1 cellular context compared by ENCODE assay signal in the genomic region with DNA sequence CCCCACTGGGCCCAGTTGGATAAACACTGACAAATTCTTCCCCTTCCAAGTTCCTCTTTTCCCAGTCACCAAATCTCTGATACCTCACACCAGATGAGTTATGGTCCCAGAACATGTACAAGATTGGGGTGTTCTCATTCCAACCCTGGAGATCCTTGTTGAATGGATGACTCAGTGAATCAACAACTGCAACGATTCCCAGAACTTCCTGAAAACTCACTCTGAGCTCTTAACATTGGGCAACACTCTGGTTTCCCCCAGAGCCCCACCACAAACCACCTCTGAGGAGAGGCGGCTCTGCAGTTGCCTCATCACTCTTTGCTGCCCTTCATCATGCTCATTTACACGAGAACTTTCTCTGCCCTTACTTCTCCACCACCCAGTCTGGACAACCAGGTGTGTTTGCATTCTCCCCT.
TF ChIP-seq lines count a peak whose summit lies in the region.

No MANE protein-coding gene starts in this region.

TF ChIP-seq in K562, 482 proteins besides CTCF, POLR2A, EP300 and RAD21 (continued from another document):
- TF ChIP-seq, protein P1, sequence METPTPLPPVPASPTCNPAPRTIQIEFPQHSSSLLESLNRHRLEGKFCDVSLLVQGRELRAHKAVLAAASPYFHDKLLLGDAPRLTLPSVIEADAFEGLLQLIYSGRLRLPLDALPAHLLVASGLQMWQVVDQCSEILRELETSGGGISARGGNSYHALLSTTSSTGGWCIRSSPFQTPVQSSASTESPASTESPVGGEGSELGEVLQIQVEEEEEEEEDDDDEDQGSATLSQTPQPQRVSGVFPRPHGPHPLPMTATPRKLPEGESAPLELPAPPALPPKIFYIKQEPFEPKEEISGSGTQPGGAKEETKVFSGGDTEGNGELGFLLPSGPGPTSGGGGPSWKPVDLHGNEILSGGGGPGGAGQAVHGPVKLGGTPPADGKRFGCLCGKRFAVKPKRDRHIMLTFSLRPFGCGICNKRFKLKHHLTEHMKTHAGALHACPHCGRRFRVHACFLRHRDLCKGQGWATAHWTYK (CRISPR knock-in tag; IDR thresholded peaks at IDR 0.05), result no peak
- TF ChIP-seq SMARCA5 (IDR thresholded peaks at IDR 0.05), result no peak
- peak; percentile 60; the same call in 1 of the 2 replicates for TF ChIP-seq ESRRA (IDR thresholded peaks at IDR 0.05; ENCODE audit: borderline replicate concordance, low read depth)
- TF ChIP-seq NR2C1 (IDR thresholded peaks at IDR 0.05), result no peak
- TF ChIP-seq NR2C1 (tag; IDR thresholded peaks at IDR 0.05), result no peak
- TF ChIP-seq NR2F6 (CRISPR knock-in tag; IDR thresholded peaks at IDR 0.05), result no peak
- TF ChIP-seq, protein P2, sequence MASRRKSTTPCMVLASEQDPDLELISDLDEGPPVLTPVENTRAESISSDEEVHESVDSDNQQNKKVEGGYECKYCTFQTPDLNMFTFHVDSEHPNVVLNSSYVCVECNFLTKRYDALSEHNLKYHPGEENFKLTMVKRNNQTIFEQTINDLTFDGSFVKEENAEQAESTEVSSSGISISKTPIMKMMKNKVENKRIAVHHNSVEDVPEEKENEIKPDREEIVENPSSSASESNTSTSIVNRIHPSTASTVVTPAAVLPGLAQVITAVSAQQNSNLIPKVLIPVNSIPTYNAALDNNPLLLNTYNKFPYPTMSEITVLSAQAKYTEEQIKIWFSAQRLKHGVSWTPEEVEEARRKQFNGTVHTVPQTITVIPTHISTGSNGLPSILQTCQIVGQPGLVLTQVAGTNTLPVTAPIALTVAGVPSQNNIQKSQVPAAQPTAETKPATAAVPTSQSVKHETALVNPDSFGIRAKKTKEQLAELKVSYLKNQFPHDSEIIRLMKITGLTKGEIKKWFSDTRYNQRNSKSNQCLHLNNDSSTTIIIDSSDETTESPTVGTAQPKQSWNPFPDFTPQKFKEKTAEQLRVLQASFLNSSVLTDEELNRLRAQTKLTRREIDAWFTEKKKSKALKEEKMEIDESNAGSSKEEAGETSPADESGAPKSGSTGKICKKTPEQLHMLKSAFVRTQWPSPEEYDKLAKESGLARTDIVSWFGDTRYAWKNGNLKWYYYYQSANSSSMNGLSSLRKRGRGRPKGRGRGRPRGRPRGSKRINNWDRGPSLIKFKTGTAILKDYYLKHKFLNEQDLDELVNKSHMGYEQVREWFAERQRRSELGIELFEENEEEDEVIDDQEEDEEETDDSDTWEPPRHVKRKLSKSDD (conservative IDR thresholded peaks at IDR 0.05; ENCODE audit: low read length), result no peak
- TF ChIP-seq TFAM (CRISPR knock-in tag; conservative IDR thresholded peaks at IDR 0.05), result no peak
- TF ChIP-seq TAF15 (IDR thresholded peaks at IDR 0.05; ENCODE audit: low read depth, low read length), result no peak
- 0 out of 4 replicates have a peak, but pooled peaks of 1 of the 2 experiments have one; percentile 17 for TF ChIP-seq NRF1 (conservative IDR thresholded peaks at IDR 0.05 in 1 of 2, IDR thresholded peaks at IDR 0.05 in 1 of 2)
- TF ChIP-seq, protein P3, sequence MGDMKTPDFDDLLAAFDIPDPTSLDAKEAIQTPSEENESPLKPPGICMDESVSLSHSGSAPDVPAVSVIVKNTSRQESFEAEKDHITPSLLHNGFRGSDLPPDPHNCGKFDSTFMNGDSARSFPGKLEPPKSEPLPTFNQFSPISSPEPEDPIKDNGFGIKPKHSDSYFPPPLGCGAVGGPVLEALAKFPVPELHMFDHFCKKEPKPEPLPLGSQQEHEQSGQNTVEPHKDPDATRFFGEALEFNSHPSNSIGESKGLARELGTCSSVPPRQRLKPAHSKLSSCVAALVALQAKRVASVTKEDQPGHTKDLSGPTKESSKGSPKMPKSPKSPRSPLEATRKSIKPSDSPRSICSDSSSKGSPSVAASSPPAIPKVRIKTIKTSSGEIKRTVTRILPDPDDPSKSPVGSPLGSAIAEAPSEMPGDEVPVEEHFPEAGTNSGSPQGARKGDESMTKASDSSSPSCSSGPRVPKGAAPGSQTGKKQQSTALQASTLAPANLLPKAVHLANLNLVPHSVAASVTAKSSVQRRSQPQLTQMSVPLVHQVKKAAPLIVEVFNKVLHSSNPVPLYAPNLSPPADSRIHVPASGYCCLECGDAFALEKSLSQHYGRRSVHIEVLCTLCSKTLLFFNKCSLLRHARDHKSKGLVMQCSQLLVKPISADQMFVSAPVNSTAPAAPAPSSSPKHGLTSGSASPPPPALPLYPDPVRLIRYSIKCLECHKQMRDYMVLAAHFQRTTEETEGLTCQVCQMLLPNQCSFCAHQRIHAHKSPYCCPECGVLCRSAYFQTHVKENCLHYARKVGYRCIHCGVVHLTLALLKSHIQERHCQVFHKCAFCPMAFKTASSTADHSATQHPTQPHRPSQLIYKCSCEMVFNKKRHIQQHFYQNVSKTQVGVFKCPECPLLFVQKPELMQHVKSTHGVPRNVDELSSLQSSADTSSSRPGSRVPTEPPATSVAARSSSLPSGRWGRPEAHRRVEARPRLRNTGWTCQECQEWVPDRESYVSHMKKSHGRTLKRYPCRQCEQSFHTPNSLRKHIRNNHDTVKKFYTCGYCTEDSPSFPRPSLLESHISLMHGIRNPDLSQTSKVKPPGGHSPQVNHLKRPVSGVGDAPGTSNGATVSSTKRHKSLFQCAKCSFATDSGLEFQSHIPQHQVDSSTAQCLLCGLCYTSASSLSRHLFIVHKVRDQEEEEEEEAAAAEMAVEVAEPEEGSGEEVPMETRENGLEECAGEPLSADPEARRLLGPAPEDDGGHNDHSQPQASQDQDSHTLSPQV (IDR thresholded peaks at IDR 0.05), result no peak
- TF ChIP-seq, protein P4, sequence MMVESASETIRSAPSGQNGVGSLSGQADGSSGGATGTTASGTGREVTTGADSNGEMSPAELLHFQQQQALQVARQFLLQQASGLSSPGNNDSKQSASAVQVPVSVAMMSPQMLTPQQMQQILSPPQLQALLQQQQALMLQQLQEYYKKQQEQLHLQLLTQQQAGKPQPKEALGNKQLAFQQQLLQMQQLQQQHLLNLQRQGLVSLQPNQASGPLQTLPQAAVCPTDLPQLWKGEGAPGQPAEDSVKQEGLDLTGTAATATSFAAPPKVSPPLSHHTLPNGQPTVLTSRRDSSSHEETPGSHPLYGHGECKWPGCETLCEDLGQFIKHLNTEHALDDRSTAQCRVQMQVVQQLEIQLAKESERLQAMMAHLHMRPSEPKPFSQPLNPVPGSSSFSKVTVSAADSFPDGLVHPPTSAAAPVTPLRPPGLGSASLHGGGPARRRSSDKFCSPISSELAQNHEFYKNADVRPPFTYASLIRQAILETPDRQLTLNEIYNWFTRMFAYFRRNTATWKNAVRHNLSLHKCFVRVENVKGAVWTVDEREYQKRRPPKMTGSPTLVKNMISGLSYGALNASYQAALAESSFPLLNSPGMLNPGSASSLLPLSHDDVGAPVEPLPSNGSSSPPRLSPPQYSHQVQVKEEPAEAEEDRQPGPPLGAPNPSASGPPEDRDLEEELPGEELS (CRISPR knock-in tag; IDR thresholded peaks at IDR 0.05; ENCODE audit: borderline replicate concordance), result no peak
- TF ChIP-seq, protein P5, sequence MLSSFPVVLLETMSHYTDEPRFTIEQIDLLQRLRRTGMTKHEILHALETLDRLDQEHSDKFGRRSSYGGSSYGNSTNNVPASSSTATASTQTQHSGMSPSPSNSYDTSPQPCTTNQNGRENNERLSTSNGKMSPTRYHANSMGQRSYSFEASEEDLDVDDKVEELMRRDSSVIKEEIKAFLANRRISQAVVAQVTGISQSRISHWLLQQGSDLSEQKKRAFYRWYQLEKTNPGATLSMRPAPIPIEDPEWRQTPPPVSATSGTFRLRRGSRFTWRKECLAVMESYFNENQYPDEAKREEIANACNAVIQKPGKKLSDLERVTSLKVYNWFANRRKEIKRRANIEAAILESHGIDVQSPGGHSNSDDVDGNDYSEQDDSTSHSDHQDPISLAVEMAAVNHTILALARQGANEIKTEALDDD (IDR thresholded peaks at IDR 0.05), result no peak
- TF ChIP-seq RBM22 (IDR thresholded peaks at IDR 0.05; ENCODE audit: low read depth, low read length, poor library complexity, severe bottlenecking), result no peak
- peak; percentile 50; the same call in 1 of the 2 replicates for TF ChIP-seq NBN (IDR thresholded peaks at IDR 0.05; ENCODE audit: low read depth)
- TF ChIP-seq, protein P6, sequence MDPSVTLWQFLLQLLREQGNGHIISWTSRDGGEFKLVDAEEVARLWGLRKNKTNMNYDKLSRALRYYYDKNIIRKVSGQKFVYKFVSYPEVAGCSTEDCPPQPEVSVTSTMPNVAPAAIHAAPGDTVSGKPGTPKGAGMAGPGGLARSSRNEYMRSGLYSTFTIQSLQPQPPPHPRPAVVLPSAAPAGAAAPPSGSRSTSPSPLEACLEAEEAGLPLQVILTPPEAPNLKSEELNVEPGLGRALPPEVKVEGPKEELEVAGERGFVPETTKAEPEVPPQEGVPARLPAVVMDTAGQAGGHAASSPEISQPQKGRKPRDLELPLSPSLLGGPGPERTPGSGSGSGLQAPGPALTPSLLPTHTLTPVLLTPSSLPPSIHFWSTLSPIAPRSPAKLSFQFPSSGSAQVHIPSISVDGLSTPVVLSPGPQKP (CRISPR knock-in tag; IDR thresholded peaks at IDR 0.05), result no peak
- TF ChIP-seq, protein P7, sequence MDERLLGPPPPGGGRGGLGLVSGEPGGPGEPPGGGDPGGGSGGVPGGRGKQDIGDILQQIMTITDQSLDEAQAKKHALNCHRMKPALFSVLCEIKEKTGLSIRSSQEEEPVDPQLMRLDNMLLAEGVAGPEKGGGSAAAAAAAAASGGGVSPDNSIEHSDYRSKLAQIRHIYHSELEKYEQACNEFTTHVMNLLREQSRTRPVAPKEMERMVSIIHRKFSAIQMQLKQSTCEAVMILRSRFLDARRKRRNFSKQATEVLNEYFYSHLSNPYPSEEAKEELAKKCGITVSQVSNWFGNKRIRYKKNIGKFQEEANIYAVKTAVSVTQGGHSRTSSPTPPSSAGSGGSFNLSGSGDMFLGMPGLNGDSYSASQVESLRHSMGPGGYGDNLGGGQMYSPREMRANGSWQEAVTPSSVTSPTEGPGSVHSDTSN (CRISPR knock-in tag; IDR thresholded peaks at IDR 0.05; ENCODE audit: low read depth), result no peak
- TF ChIP-seq, protein P7 (tag; conservative IDR thresholded peaks at IDR 0.05; ENCODE audit: low read depth), result peak; percentile 86
- TF ChIP-seq RBM14 (IDR thresholded peaks at IDR 0.05; ENCODE audit: borderline replicate concordance, insufficient read depth, low read depth, low read length), result no peak
- no peak for TF ChIP-seq KHSRP (IDR thresholded peaks at IDR 0.05)
- TF ChIP-seq ZNF174 (CRISPR knock-in tag; IDR thresholded peaks at IDR 0.05), result no peak
- no peak for TF ChIP-seq ZNF551 (CRISPR knock-in tag; IDR thresholded peaks at IDR 0.05)
- TF ChIP-seq KLF13 (tag; IDR thresholded peaks at IDR 0.05; ENCODE audit: borderline replicate concordance, low read depth), result no peak
- TF ChIP-seq, protein P8, sequence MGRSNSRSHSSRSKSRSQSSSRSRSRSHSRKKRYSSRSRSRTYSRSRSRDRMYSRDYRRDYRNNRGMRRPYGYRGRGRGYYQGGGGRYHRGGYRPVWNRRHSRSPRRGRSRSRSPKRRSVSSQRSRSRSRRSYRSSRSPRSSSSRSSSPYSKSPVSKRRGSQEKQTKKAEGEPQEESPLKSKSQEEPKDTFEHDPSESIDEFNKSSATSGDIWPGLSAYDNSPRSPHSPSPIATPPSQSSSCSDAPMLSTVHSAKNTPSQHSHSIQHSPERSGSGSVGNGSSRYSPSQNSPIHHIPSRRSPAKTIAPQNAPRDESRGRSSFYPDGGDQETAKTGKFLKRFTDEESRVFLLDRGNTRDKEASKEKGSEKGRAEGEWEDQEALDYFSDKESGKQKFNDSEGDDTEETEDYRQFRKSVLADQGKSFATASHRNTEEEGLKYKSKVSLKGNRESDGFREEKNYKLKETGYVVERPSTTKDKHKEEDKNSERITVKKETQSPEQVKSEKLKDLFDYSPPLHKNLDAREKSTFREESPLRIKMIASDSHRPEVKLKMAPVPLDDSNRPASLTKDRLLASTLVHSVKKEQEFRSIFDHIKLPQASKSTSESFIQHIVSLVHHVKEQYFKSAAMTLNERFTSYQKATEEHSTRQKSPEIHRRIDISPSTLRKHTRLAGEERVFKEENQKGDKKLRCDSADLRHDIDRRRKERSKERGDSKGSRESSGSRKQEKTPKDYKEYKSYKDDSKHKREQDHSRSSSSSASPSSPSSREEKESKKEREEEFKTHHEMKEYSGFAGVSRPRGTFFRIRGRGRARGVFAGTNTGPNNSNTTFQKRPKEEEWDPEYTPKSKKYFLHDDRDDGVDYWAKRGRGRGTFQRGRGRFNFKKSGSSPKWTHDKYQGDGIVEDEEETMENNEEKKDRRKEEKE (IDR thresholded peaks at IDR 0.05; ENCODE audit: borderline replicate concordance in 1 of 2, control insufficient read depth in 1 of 2, low read depth in 2 of 2, low read length in 1 of 2), result no peak
- no peak for TF ChIP-seq ETS2 (tag; IDR thresholded peaks at IDR 0.05; ENCODE audit: borderline replicate concordance, poor library complexity, severe bottlenecking)
- TF ChIP-seq CHD2 (IDR thresholded peaks at IDR 0.05; ENCODE audit: low read depth, low read length), result no peak
TF ChIP-seq in K562: peak in this region for 49.
